In genomic region chr6:26033132-26033941, GRCh38 we compare ENCODE assay signal across 8 cellular contexts. TPM values are rescaled to one million over a fixed set of nuclear protein-coding genes. Genes with fewer than 3 reads are reported as not detected.
DNase-seq lines count a peak whose midpoint lies in the region; TF ChIP-seq lines count a peak whose summit lies in the region.

No MANE protein-coding gene starts in this region.

- H3K36me3 ChIP-seq in HAP-1 (replicated peaks), result no peaks in the 10 kb centered on the region
- no peaks in the 10 kb centered on the region for H3K36me3 ChIP-seq in neuron (ENCODE audit: insufficient read depth, low read length)

- in situ Hi-C loops in HAP-1 (cut with MboI; ENCODE audit: low sequenced_read_pairs), result loop anchor here (5.0 to 10.0 kb wide), 2 partner anchors 161 to 1114 kb away; a partner anchor contains a TSS

- DNase-seq in HAP-1 (ENCODE audit: low spot score in 2 of 2) (peak; percentile 77 to 95), LHCN-M2 (ENCODE audit: low read depth) (peak; percentile 96), RWPE1 (ENCODE audit: low spot score) (peak; percentile 93), foreskin melanocyte (peak; percentile 97), NCI-H1694 treated with DMSO at 0.1 percent for 48 hours (lab: John Stamatoyannopoulos, UW) (no peak)
- DNase-seq in activated naive CD4-positive, alpha-beta T cell treated with anti-CD3 and anti-CD28 coated beads, Interleukin-2, amount 50 U/mL, for 16 hours, result peak; percentile 60

- POLR2A ChIA-PET in RWPE1 (lab: Yijun Ruan, JAX; ENCODE audit: low non-redundant PET), result interaction anchor here (0.6 to 3.2 kb wide), 3 partner anchors 11 to 90 kb away, joined by 4 to 33 read pairs (median 5); a partner anchor contains a TSS

- CTCF ChIA-PET in RWPE1 (lab: Yijun Ruan, JAX), result interaction anchor here (0.6 kb wide), 1 partner anchor 539 kb away, joined by 3 read pairs; no protein-coding TSS in a partner anchor

- H2AFZ ChIP-seq in neuron (ENCODE audit: low read depth, low read length), result peak overlapping the region; percentile 90

- H3K9me3 ChIP-seq in HAP-1 (no peaks in the 10 kb centered on the region), neuron (ENCODE audit: low read length) (no peaks in the 10 kb centered on the region)

- H3K27ac ChIP-seq in RWPE1, result peak overlapping the region; percentile 99

- peaks cover 45% of the 10 kb centered on the region for H3K4me1 ChIP-seq in HAP-1
- H3K4me1 ChIP-seq in neuron (ENCODE audit: insufficient read depth, low read length), result peaks cover 29% of the 10 kb centered on the region

- H3K4me3 ChIP-seq in GM08714 (ENCODE audit: low read length) (peak overlapping the region; percentile 64), HAP-1 (peak overlapping the region; percentile 54), neuron (ENCODE audit: low read length) (peak overlapping the region; percentile 80)

- no peak for TF ChIP-seq CTCF in RWPE1 (conservative IDR thresholded peaks at IDR 0.05; ENCODE audit: low read depth)

- H3K27me3 ChIP-seq in HAP-1 (ENCODE audit: low read depth) (no peaks in the 10 kb centered on the region), neuron (ENCODE audit: insufficient read depth, low read length) (no peaks in the 10 kb centered on the region)

RNA-seq across cellular contexts. Expression of gene HFE, which starts 53.9 kb away (rescaled TPM):
- 11.5 and 12.5 TPM in 2 replicates for total RNA-seq in LHCN-M2 (2014; rRNA removed)
- 11.7 TPM for polyA plus RNA-seq in LHCN-M2 (2012)
